11 cellular contexts compared by ENCODE assay signal in the genomic region with DNA sequence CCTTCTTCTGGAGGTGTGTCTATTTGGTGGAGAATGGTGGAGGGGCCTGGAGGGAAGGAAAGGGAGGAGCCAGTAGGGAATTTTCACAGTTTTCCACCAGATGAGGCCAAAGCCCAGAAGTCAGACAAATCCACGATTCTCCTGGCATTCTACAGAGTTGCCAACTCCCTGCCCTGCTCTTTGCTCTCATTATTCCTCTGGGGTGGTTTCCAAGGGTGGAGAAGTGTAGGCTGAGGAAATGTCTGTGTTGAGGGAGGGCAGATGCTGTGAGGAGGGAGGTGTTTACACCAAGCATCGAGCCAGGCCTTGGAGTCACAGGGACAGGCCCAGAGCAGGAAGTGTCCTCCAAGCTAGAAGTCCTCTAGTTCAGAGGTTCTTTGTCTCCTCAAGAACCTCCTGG.
A peak's percentile ranks its signal among the peaks of the same experiment; 100 is the strongest.
DNase-seq lines count a peak whose midpoint lies in the region; ATAC-seq, FAIRE-seq and TF ChIP-seq lines count a peak whose summit lies in the region.
"Had no signal": no experiment of that assay in that cellular context is flagged by ENCODE, and none has a peak within 500 bp of the region (broad histone marks: within the 10 kb centered on the region; RNA-seq: fewer than 3 reads in every experiment).

No MANE protein-coding gene starts in this region.

- no peaks in the 10 kb centered on the region for H3K79me2 ChIP-seq in endothelial cell of umbilical vein (ENCODE audit: control insufficient read depth, insufficient read depth, low read length)

- POLR2A ChIA-PET in endothelial cell of umbilical vein (lab: Charles Lee) = no interaction called here

- no peak for ATAC-seq in GM21526 (IDR thresholded peaks at IDR 0.05; ENCODE audit: low FRiP score, unreplicated experiment)
- no peak for ATAC-seq in GM21717 (IDR thresholded peaks at IDR 0.05; ENCODE audit: unreplicated experiment)
- ATAC-seq: stimulated activated effector memory CD8-positive, alpha-beta T cell treated with anti-CD3 and anti-CD28 coated beads, Interleukin-12 subunit alpha, Interleukin-12 subunit beta, amount 100 ng/mL, for 72 hours had no signal

- dilution Hi-C loops in endothelial cell of umbilical vein (cut with MboI; ENCODE audit: extremely low pct_ligation_motif_present, low sequenced_read_pairs) = no loop called here

- no peak overlapping the region for H3K4me2 ChIP-seq in endothelial cell of umbilical vein (ENCODE audit: insufficient read depth, low read length)

- TF ChIP-seq POLR2A in Peyer's patch (IDR thresholded peaks at IDR 0.05) (no peak), endothelial cell of umbilical vein (IDR thresholded peaks at IDR 0.05; ENCODE audit: low read depth, low read length) (no peak)

- CTCF ChIA-PET in endothelial cell of umbilical vein (lab: Charles Lee) = interaction anchor here (0.7 to 8.4 kb wide), 33 partner anchors 12 to 839 kb away, joined by 3 to 388 read pairs (median 9); a partner anchor contains a TSS

- no TSS peak for BruUV-seq in endothelial cell of umbilical vein (replicated peaks; lab: Mats Ljungman, UMichigan)

- H3K4me3 ChIP-seq in Peyer's patch (no peak overlapping the region), endothelial cell of umbilical vein (replicated peaks in 1 of 3; ENCODE audit: insufficient read depth in 1 of 3, low read depth in 1 of 3, low read length in 3 of 3) (no peak overlapping the region), tibial artery (peak overlapping the region in 1 of 2 donors; percentile 47)

- TF ChIP-seq CTCF in Peyer's patch (IDR thresholded peaks at IDR 0.05) (no peak), endothelial cell of umbilical vein (IDR thresholded peaks at IDR 0.05; ENCODE audit: extremely low read depth in 1 of 2, insufficient read depth in 1 of 2, low read depth in 1 of 2, low read length in 2 of 2) (no peak), tibial artery (IDR thresholded peaks at IDR 0.05) (no peak)

- FAIRE-seq in endothelial cell of umbilical vein (lab: Jason Lieb, UNC) = peak; percentile 64

- intact Hi-C loops in endothelial cell of umbilical vein (cut with micrococcal nuclease) (loop anchor here (2.0 kb wide), 4 partner anchors 67 to 1243 kb away; no protein-coding TSS in a partner anchor), tibial artery (cut with DNase I; ENCODE audit: low total_unique reads) (loop anchor here (2.0 to 5.0 kb wide), 3 partner anchors 231 to 537 kb away; no protein-coding TSS in a partner anchor)

- no peak overlapping the region for H3K9ac ChIP-seq in endothelial cell of umbilical vein (replicated peaks; ENCODE audit: extremely low read depth, insufficient read depth, low read length)

- peak overlapping the region; percentile 1 for H2AFZ ChIP-seq in endothelial cell of umbilical vein (ENCODE audit: low read depth, low read length)

- H4K20me1 ChIP-seq in endothelial cell of umbilical vein (replicated peaks; ENCODE audit: control insufficient read depth, extremely low read depth, insufficient read depth, low read length) = no peaks in the 10 kb centered on the region

- H3K36me3 ChIP-seq in Peyer's patch = no peaks in the 10 kb centered on the region
- H3K36me3 ChIP-seq in endothelial cell of umbilical vein (ENCODE audit: control insufficient read depth in 2 of 2, extremely low read depth in 1 of 2, insufficient read depth in 2 of 2, low read length in 2 of 2) = no peaks in the 10 kb centered on the region
- no peaks in the 10 kb centered on the region for H3K36me3 ChIP-seq in tibial artery

- H3K27me3 ChIP-seq in Peyer's patch = no peaks in the 10 kb centered on the region
- H3K27me3 ChIP-seq in endothelial cell of umbilical vein (ENCODE audit: control insufficient read depth in 2 of 2, insufficient read depth in 2 of 2, low read length in 2 of 2) = no peaks in the 10 kb centered on the region
- H3K27me3 ChIP-seq in tibial artery = no peaks in the 10 kb centered on the region

- H3K9me3 ChIP-seq in Peyer's patch (no peaks in the 10 kb centered on the region), endothelial cell of umbilical vein (replicated peaks; ENCODE audit: control insufficient read depth, insufficient read depth, low read length) (no peaks in the 10 kb centered on the region), tibial artery (no peaks in the 10 kb centered on the region)

- peak in 1 of 3 donors; percentile 65 for DNase-seq in Peyer's patch
- DNase-seq in endothelial cell of umbilical vein (ENCODE audit: low read depth, low spot score) = peak; percentile 57
- DNase-seq in medulla oblongata (ENCODE audit: extremely low spot score) = peak; percentile 9
- no peak for DNase-seq in tibial artery
- DNase-seq in DMS 273 treated with DMSO at 0.1 percent for 48 hours (lab: John Stamatoyannopoulos, UW) = no peak
- DNase-seq: DND-41, immature natural killer cell, NCI-H345 had no signal

- H3K4me1 ChIP-seq in Peyer's patch (peaks cover 0 to 18% (median 16%) of the 10 kb centered on the region in 4 donors), endothelial cell of umbilical vein (ENCODE audit: control insufficient read depth, extremely low read depth, insufficient read depth, low read length) (peaks cover 14% of the 10 kb centered on the region), tibial artery (peaks cover 0 to 49% (median 45%) of the 10 kb centered on the region in 4 donors)

- H3K9me1 ChIP-seq in endothelial cell of umbilical vein (replicated peaks; ENCODE audit: control insufficient read depth, extremely low read depth, insufficient read depth, low read length) = no peaks in the 10 kb centered on the region

- peak overlapping the region in 3 of 4 donors; percentile 25 to 59 (median 53) for H3K27ac ChIP-seq in Peyer's patch
- no peak overlapping the region for H3K27ac ChIP-seq in endothelial cell of umbilical vein (ENCODE audit: insufficient read depth, low read depth, low read length)
- peak overlapping the region; percentile 79 to 83 for H3K27ac ChIP-seq in tibial artery

TF ChIP-seq in endothelial cell of umbilical vein, 7 proteins besides CTCF, POLR2A, EP300 and RAD21:
- TF ChIP-seq, protein P1, sequence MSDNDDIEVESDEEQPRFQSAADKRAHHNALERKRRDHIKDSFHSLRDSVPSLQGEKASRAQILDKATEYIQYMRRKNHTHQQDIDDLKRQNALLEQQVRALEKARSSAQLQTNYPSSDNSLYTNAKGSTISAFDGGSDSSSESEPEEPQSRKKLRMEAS (IDR thresholded peaks at IDR 0.05; ENCODE audit: insufficient read depth, insufficient read length) = no peak
- no peak for TF ChIP-seq EZH2 (IDR thresholded peaks at IDR 0.05; ENCODE audit: borderline replicate concordance, low read depth, low read length, severe bottlenecking)
- TF ChIP-seq FOS (IDR thresholded peaks at IDR 0.05; ENCODE audit: borderline replicate concordance, insufficient read depth, low read length) = no peak
- no peak for TF ChIP-seq POLR2AphosphoS5 (IDR thresholded peaks at IDR 0.05; ENCODE audit: insufficient read depth, low read depth, low read length)
- no peak for TF ChIP-seq JUN (IDR thresholded peaks at IDR 0.05; ENCODE audit: borderline replicate concordance, insufficient read depth, insufficient read length, low read depth)
- TF ChIP-seq MYC (IDR thresholded peaks at IDR 0.05; ENCODE audit: low read depth, low read length) = no peak
- no peak for TF ChIP-seq GATA2 (IDR thresholded peaks at IDR 0.05; ENCODE audit: insufficient read depth, insufficient read length, low read depth, low read length)

Comparison
In these comparisons a context has a peak if more than half of its experiments do, and no peak if none do; other contexts are left out.
1. DNase-seq: peak in endothelial cell of umbilical vein (single experiment) and medulla oblongata (single experiment); none in tibial artery (0 of 2) and DMS 273 treated with DMSO at 0.1 percent for 48 hours (single experiment).